1 cellular context compared by ENCODE assay signal in genomic region chr10:111999205-111999914, GRCh38.
TF ChIP-seq lines count a peak whose summit lies in the region.

No MANE protein-coding gene starts in this region.

TF ChIP-seq in H1, 55 proteins besides CTCF, POLR2A, EP300 and RAD21 (continued from another document):
- no peak for TF ChIP-seq SIRT6 (IDR thresholded peaks at IDR 0.05; ENCODE audit: low read length)
- TF ChIP-seq, protein P1, sequence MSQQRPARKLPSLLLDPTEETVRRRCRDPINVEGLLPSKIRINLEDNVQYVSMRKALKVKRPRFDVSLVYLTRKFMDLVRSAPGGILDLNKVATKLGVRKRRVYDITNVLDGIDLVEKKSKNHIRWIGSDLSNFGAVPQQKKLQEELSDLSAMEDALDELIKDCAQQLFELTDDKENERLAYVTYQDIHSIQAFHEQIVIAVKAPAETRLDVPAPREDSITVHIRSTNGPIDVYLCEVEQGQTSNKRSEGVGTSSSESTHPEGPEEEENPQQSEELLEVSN (IDR thresholded peaks at IDR 0.05): peak; percentile 18; the same call in 1 of the 2 replicates
